Comparison of ENCODE assay signal across 8 cellular contexts in genomic region chr5:141387557-141388311, GRCh38. TPM values are rescaled to one million over a fixed set of nuclear protein-coding genes. Genes with fewer than 3 reads are reported as not detected.
DNase-seq lines count a peak whose midpoint lies in the region; ATAC-seq and TF ChIP-seq lines count a peak whose summit lies in the region.
"Not testable (repeated sequence)": the region's sequence is repeated elsewhere in the genome, so short reads cannot be mapped to it uniquely, and the experiment has no call there.

Gene PCDHGB4, plus strand, starts transcription at chr5:141387698. Its CDS starts 187 bp downstream, at chr5:141387885.

- H3K9me3 Mint-ChIP-seq in T-cell: peaks cover 8 to 47% (median 29%) of the 10 kb centered on the region in 3 donors

- DNase-seq in AG09309 (ENCODE audit: low read depth); lung (ENCODE audit: low spot score); skeletal muscle cell (ENCODE audit: low read depth): not testable (repeated sequence)
- DNase-seq in T-cell (peak in 3 of 34 experiments; percentile 11 to 14 (median 14)), astrocyte of the hippocampus (ENCODE audit: low read depth, low spot score) (peak; percentile 62), foreskin keratinocyte (peak in 1 of 2 donors; percentile 34)

- 13 to 14% methylated on average over 17 to 22 of the region's 40 CpGs for WGBS in lung, 2 donors

- H3K4me3 ChIP-seq in AG09309 (ENCODE audit: control insufficient read depth, low read depth, low read length): peak within 1 kb of the TSS; percentile 29
- not testable (repeated sequence) for H3K4me3 ChIP-seq in lung
- H3K4me3 ChIP-seq in skeletal muscle cell (ENCODE audit: low read depth, low read length): peak within 1 kb of the TSS; percentile 39

- peaks cover 47% of the 10 kb centered on the region for H3K27me3 ChIP-seq in foreskin keratinocyte
- not testable (repeated sequence) for H3K27me3 ChIP-seq in lung (ENCODE audit: control insufficient read depth, insufficient read depth)

- H3K27me3 Mint-ChIP-seq in T-cell: peaks cover 73 to 80% of the 10 kb centered on the region in 2 donors

- H3K4me1 Mint-ChIP-seq in T-cell: not testable (repeated sequence)

- peak within 1 kb of the TSS in 2 of 3 donors; percentile 17 to 25 for H3K4me3 Mint-ChIP-seq in T-cell

- peaks cover 13% of the 10 kb centered on the region for H3K36me3 Mint-ChIP-seq in T-cell

- H3K27ac Mint-ChIP-seq in T-cell: not testable (repeated sequence)

- POLR2A ChIA-PET in T-cell (lab: Charles Lee): not testable (repeated sequence)

- peaks cover 3 to 48% of the 10 kb centered on the region in 2 donors for H3K9me3 ChIP-seq in lung (ENCODE audit: control insufficient read depth in 2 of 2, insufficient read depth in 1 of 2, low read length in 1 of 2)

- peak; percentile 89 for ATAC-seq in GM18868 (IDR thresholded peaks at IDR 0.05; ENCODE audit: unreplicated experiment)
- ATAC-seq in HG02973 (IDR thresholded peaks at IDR 0.05; ENCODE audit: unreplicated experiment): peak; percentile 89
- ATAC-seq in T-cell (replicated peaks in 1 of 4): peak in 3 of 4 experiments; percentile 58 to 77 (median 72)
- ATAC-seq in foreskin keratinocyte: peak; percentile 76
- ATAC-seq in lung (ENCODE audit: insufficient read depth, low FRiP score): peak; percentile 62

- not testable (repeated sequence) for H3K36me3 ChIP-seq in lung (ENCODE audit: control insufficient read depth in 2 of 2, insufficient read depth in 2 of 2, low read length in 2 of 2)

- not testable (repeated sequence) for H3K4me1 ChIP-seq in foreskin keratinocyte; lung (ENCODE audit: control insufficient read depth in 2 of 2, insufficient read depth in 2 of 2, low read length in 2 of 2)

- CTCF ChIA-PET in T-cell (lab: Charles Lee): interaction anchor here in 1 of 2 donors (0.6 kb wide), 1 partner anchor 173 kb away, joined by 3 read pairs; no protein-coding TSS in a partner anchor

- TF ChIP-seq CTCF in AG09309 (IDR thresholded peaks at IDR 0.05; ENCODE audit: control insufficient read depth, insufficient read depth, low read depth, low read length, missing control alignments) (peak; percentile 60), foreskin keratinocyte (conservative IDR thresholded peaks at IDR 0.05) (peak; percentile 67)
- not testable (repeated sequence) for TF ChIP-seq CTCF in lung (IDR thresholded peaks at IDR 0.05; ENCODE audit: control extremely low read depth, extremely low read depth)

- not testable (repeated sequence) for H3K27ac ChIP-seq in foreskin keratinocyte; lung (ENCODE audit: low read depth in 1 of 2, low read length in 1 of 2)

RNA-seq across cellular contexts. Expression of gene PCDHGB4, which starts in this region (rescaled TPM):
- total RNA-seq in T-cell: under 1 TPM; 0.09 to 0.29 (median 0.19) TPM
- 0.32 and 1.4 TPM in 2 replicates for total RNA-seq in foreskin keratinocyte
- polyA plus RNA-seq in foreskin keratinocyte: 0.12 and 0.25 TPM in 2 replicates
- 10 to 100 TPM in 1 of 2 donors, 1 to 10 TPM in 1; 6.9 to 12.1 TPM for total RNA-seq in lung
- polyA plus RNA-seq in lung: 1 to 10 TPM in 1 of 2 donors, under 1 TPM in 1; 0.31 to 1.0 TPM

Comparison
In these comparisons a context has a peak if more than half of its experiments do, and no peak if none do; other contexts are left out.
1. Peak in ATAC-seq in T-cell; RNA of the gene not detected or under 1 TPM.